In genomic region chr21:44505673-44506278, GRCh38 we compare ENCODE assay signal across 31 cellular contexts. TPM values are rescaled to one million over a fixed set of nuclear protein-coding genes. Genes with fewer than 3 reads are reported as not detected.
DNase-seq lines count a peak whose midpoint lies in the region; ATAC-seq and TF ChIP-seq lines count a peak whose summit lies in the region.
"Had no signal": no experiment of that assay in that cellular context is flagged by ENCODE, and none has a peak within 500 bp of the region (broad histone marks: within the 10 kb centered on the region; RNA-seq: fewer than 3 reads in every experiment).

No MANE protein-coding gene starts in this region.

- H2AFZ ChIP-seq in neuronal stem cell (ENCODE audit: low read length), result peak overlapping the region; percentile 82

- no peak overlapping the region for H3K14ac ChIP-seq in neuronal stem cell (ENCODE audit: low read length)

- WGBS in neuronal stem cell (ENCODE audit: extremely low coverage in 2 of 2, insufficient read length in 2 of 2, insufficient replicate concordance in 1 of 2), 2 donors, result no CpG with 5 or more reads among the region's 16 CpGs

- no peaks in the 10 kb centered on the region for H3K9me3 Mint-ChIP-seq in activated naive CD8-positive, alpha-beta T cell treated with anti-CD3 and anti-CD28 coated beads, Interleukin-2, amount 50 U/mL, for 24 hours
- H3K9me3 Mint-ChIP-seq: activated T-cell treated with anti-CD3 and anti-CD28 coated beads, Interleukin-2, amount 50 U/mL, for 4 hours; T-helper 2 cell treated with Interferon-gamma antibody and Interleukin-4, amounts not matched to agents 5 μg/mL and 100 μg/mL, for 36 hours had no signal

- H3K36me3 Mint-ChIP-seq in activated naive CD8-positive, alpha-beta T cell treated with anti-CD3 and anti-CD28 coated beads, Interleukin-2, amount 50 U/mL, for 24 hours (ENCODE audit: low read depth), result no peaks in the 10 kb centered on the region
- H3K36me3 Mint-ChIP-seq: stimulated activated naive B cell treated with anti-CD40 and anti-IgM and Interleukin-4, amounts not matched to agents 10 μg/mL and 1 μg/mL and 100 μg/mL, for 72 hours had no signal

- H3K4ac ChIP-seq in neuronal stem cell (ENCODE audit: low read length), result no peak overlapping the region

- ATAC-seq in GM21717 (IDR thresholded peaks at IDR 0.05; ENCODE audit: unreplicated experiment), result no peak
- no peak for ATAC-seq in activated naive CD8-positive, alpha-beta T cell treated with anti-CD3 and anti-CD28 coated beads, Interleukin-2, amount 50 U/mL, for 24 hours
- ATAC-seq: activated T-cell treated with anti-CD3 and anti-CD28 coated beads, Interleukin-2, amount 50 U/mL, for 4 hours; HCT116; Panc1; stimulated activated naive B cell treated with anti-CD40 and anti-IgM and Interleukin-4, amounts not matched to agents 10 μg/mL and 1 μg/mL and 100 μg/mL, for 72 hours had no signal

- H3K9me3 ChIP-seq in neuronal stem cell (replicated peaks in 1 of 2; ENCODE audit: control insufficient read depth in 2 of 2, insufficient read depth in 1 of 2, low read depth in 1 of 2, low read length in 2 of 2), result peaks cover 0 to 3% of the 10 kb centered on the region in 2 donors
- H3K9me3 ChIP-seq: BLaER1 treated with 17β-estradiol and CSF1 and Interleukin-3, amounts not matched to agents 10 nM and 100 nM; MG63; sigmoid colon; suprapubic skin had no signal

- H3K23ac ChIP-seq in neuronal stem cell (ENCODE audit: low read depth, low read length, poor library complexity), result no peak overlapping the region

- H3K4me3 Mint-ChIP-seq in activated naive CD8-positive, alpha-beta T cell treated with anti-CD3 and anti-CD28 coated beads, Interleukin-2, amount 50 U/mL, for 24 hours, result no peak overlapping the region
- H3K4me3 Mint-ChIP-seq: activated T-cell treated with anti-CD3 and anti-CD28 coated beads, Interleukin-2, amount 50 U/mL, for 4 hours; stimulated activated naive B cell treated with anti-CD40 and anti-IgM and Interleukin-4, amounts not matched to agents 10 μg/mL and 1 μg/mL and 100 μg/mL, for 72 hours; T-helper 2 cell treated with Interferon-gamma antibody and Interleukin-4, amounts not matched to agents 5 μg/mL and 100 μg/mL, for 36 hours had no signal

- H3K4me2 ChIP-seq in neuronal stem cell (ENCODE audit: insufficient read depth, low read length, poor library complexity, severe bottlenecking), result no peak overlapping the region

- peaks cover 2% of the 10 kb centered on the region for H3K4me1 Mint-ChIP-seq in activated naive CD8-positive, alpha-beta T cell treated with anti-CD3 and anti-CD28 coated beads, Interleukin-2, amount 50 U/mL, for 24 hours

- H3K27me3 ChIP-seq in neuronal stem cell (ENCODE audit: control insufficient read depth in 3 of 3, insufficient read depth in 3 of 3, low read depth in 1 of 3, low read length in 3 of 3), result peaks cover 0 to 3% (median 0%) of the 10 kb centered on the region in 3 experiments
- H3K27me3 ChIP-seq: BLaER1 treated with 17β-estradiol and CSF1 and Interleukin-3, amounts not matched to agents 10 nM and 100 nM; MG63 had no signal

- H4K8ac ChIP-seq in neuronal stem cell (ENCODE audit: low read depth, low read length), result no peak overlapping the region

- no peak for TF ChIP-seq CTCF in epithelial cell of proximal tubule (conservative IDR thresholded peaks at IDR 0.05; ENCODE audit: low read depth, low read length)

- H4K91ac ChIP-seq in neuronal stem cell (ENCODE audit: low read depth, low read length, poor library complexity), result no peak overlapping the region

- no peaks in the 10 kb centered on the region for H3K36me3 ChIP-seq in neuronal stem cell (replicated peaks in 1 of 2; ENCODE audit: control insufficient read depth in 2 of 2, insufficient read depth in 2 of 2, low read length in 2 of 2)
- H3K36me3 ChIP-seq: brain microvascular endothelial cell, MG63, sigmoid colon, suprapubic skin had no signal

- H3K4me3 ChIP-seq in epithelial cell of proximal tubule (ENCODE audit: low read depth, low read length), result no peak overlapping the region
- H3K4me3 ChIP-seq in neuronal stem cell (ENCODE audit: low read length in 2 of 2), result no peak overlapping the region
- H3K4me3 ChIP-seq: BLaER1 treated with 17β-estradiol and CSF1 and Interleukin-3, amounts not matched to agents 10 nM and 100 nM; MG63; sigmoid colon; suprapubic skin had no signal

- DNase-seq in RPMI7951 (ENCODE audit: low read depth) (peak; percentile 42), epithelial cell of proximal tubule (ENCODE audit: low read depth) (peak; percentile 1), neuronal stem cell (ENCODE audit: low spot score) (no peak), ACHN (no peak)
- DNase-seq in activated naive CD8-positive, alpha-beta T cell treated with anti-CD3 and anti-CD28 coated beads, Interleukin-2, amount 50 U/mL, for 24 hours, result no peak
- DNase-seq: activated CD4-positive, alpha-beta T cell treated with anti-CD3 and anti-CD28 coated beads, Interleukin-2, amount 50 U/mL, for 1 hour; activated gamma-delta T cell treated with Interleukin-2 at 50 U/mL for 16 hours; activated T-cell treated with anti-CD3 and anti-CD28 coated beads, Interleukin-2, amount 50 U/mL, for 4 hours; brain microvascular endothelial cell; Calu3; glutamatergic neuron; KG1; mammary epithelial cell; MG63; NCI-H2029; NCI-H526; SHP77 treated with DMSO at 0.1 percent for 48 hours; sigmoid colon; stimulated activated naive B cell treated with anti-CD40 and anti-IgM and Interleukin-4, amounts not matched to agents 10 μg/mL and 1 μg/mL and 100 μg/mL, for 72 hours had no signal

- H2BK5ac ChIP-seq in neuronal stem cell (ENCODE audit: low read length), result peak overlapping the region; percentile 57

- H3K18ac ChIP-seq in neuronal stem cell (ENCODE audit: low read length), result peak overlapping the region; percentile 62

- no peak overlapping the region for H3K27ac ChIP-seq in neuronal stem cell (replicated peaks; ENCODE audit: low read length)
- H3K27ac ChIP-seq: brain microvascular endothelial cell, sigmoid colon, suprapubic skin had no signal

- H3K79me1 ChIP-seq in neuronal stem cell (ENCODE audit: low read depth, low read length), result peaks cover 2% of the 10 kb centered on the region

- no peak overlapping the region for H2BK120ac ChIP-seq in neuronal stem cell (ENCODE audit: low read depth, low read length)

- no peak overlapping the region for H2BK12ac ChIP-seq in neuronal stem cell (ENCODE audit: low read length)

- H3K9ac ChIP-seq in neuronal stem cell (ENCODE audit: low read depth, low read length, poor library complexity), result no peak overlapping the region

- peaks cover 4 to 10% of the 10 kb centered on the region in 2 donors for H3K4me1 ChIP-seq in neuronal stem cell (ENCODE audit: control insufficient read depth in 2 of 2, insufficient read depth in 1 of 2, low read depth in 1 of 2, low read length in 2 of 2)

- H2AK5ac ChIP-seq in neuronal stem cell (ENCODE audit: low read depth, low read length), result no peak overlapping the region

- no peak overlapping the region for H3K27ac Mint-ChIP-seq in activated naive CD8-positive, alpha-beta T cell treated with anti-CD3 and anti-CD28 coated beads, Interleukin-2, amount 50 U/mL, for 24 hours
- H3K27ac Mint-ChIP-seq: stimulated activated naive B cell treated with anti-CD40 and anti-IgM and Interleukin-4, amounts not matched to agents 10 μg/mL and 1 μg/mL and 100 μg/mL, for 72 hours; T-helper 2 cell treated with Interferon-gamma antibody and Interleukin-4, amounts not matched to agents 5 μg/mL and 100 μg/mL, for 36 hours had no signal

- H3K27me3 Mint-ChIP-seq in activated naive CD8-positive, alpha-beta T cell treated with anti-CD3 and anti-CD28 coated beads, Interleukin-2, amount 50 U/mL, for 24 hours, result no peaks in the 10 kb centered on the region

- peak overlapping the region; percentile 85 for H2BK15ac ChIP-seq in neuronal stem cell (ENCODE audit: low read length)

- in situ Hi-C loops in ACHN (cut with HindIII; ENCODE audit: low pct_ligation_motif_present, low pct_unique_long_range_greater_than_20kb, low sequenced_read_pairs), result no loop called here

RNA-seq across cellular contexts. Expression of gene KRTAP10-1, which starts 34.2 kb away (rescaled TPM):
- total RNA-seq in RPMI7951 (2014; rRNA removed; shearing (Covaris generic)), result not detected in 2 replicates
- not detected in 2 replicates for total RNA-seq in epithelial cell of proximal tubule
- not detected for polyA plus RNA-seq in neuronal stem cell (2013, experiment 1 of 2)
- not detected for polyA plus RNA-seq in neuronal stem cell (2013, experiment 2 of 2)
- total RNA-seq: activated T-cell treated with anti-CD3 and anti-CD28 coated beads, Interleukin-2, amount 50 U/mL, for 4 hours; Calu3; cerebellum; Daoy; HT-29; kidney epithelial cell; mammary epithelial cell; posterior vena cava; sigmoid colon; urinary bladder had no signal
- polyA plus RNA-seq: mammary epithelial cell, sigmoid colon, urinary bladder had no signal

RNA-seq across cellular contexts. Expression of gene KRTAP10-2, which starts 45.5 kb away (rescaled TPM):
- not detected in 2 replicates for total RNA-seq in RPMI7951 (2014; rRNA removed; shearing (Covaris generic))
- total RNA-seq in epithelial cell of proximal tubule, result not detected in 2 replicates
- polyA plus RNA-seq in neuronal stem cell (2013, experiment 1 of 2), result not detected
- polyA plus RNA-seq in neuronal stem cell (2013, experiment 2 of 2), result not detected
- total RNA-seq: activated T-cell treated with anti-CD3 and anti-CD28 coated beads, Interleukin-2, amount 50 U/mL, for 4 hours; Calu3; cerebellum; Daoy; HT-29; kidney epithelial cell; mammary epithelial cell; posterior vena cava; sigmoid colon; urinary bladder had no signal
- polyA plus RNA-seq: mammary epithelial cell, sigmoid colon, urinary bladder had no signal

RNA-seq across cellular contexts. Expression of gene LRRC3, which starts 50.5 kb away (rescaled TPM):
- total RNA-seq in RPMI7951 (2014; rRNA removed; shearing (Covaris generic)), result 1.6 and 1.9 TPM in 2 replicates
- total RNA-seq in epithelial cell of proximal tubule, result 1.0 and 3.0 TPM in 2 replicates
- 4.0 TPM for polyA plus RNA-seq in neuronal stem cell (2013, experiment 1 of 2)
- polyA plus RNA-seq in neuronal stem cell (2013, experiment 2 of 2), result 3.9 TPM

RNA-seq across cellular contexts. Expression of gene KRTAP10-3, which starts 52.8 kb away (rescaled TPM):
- not detected in 2 replicates for total RNA-seq in RPMI7951 (2014; rRNA removed; shearing (Covaris generic))
- not detected in 2 replicates for total RNA-seq in epithelial cell of proximal tubule
- not detected for polyA plus RNA-seq in neuronal stem cell (2013, experiment 1 of 2)
- polyA plus RNA-seq in neuronal stem cell (2013, experiment 2 of 2), result not detected
- total RNA-seq: activated T-cell treated with anti-CD3 and anti-CD28 coated beads, Interleukin-2, amount 50 U/mL, for 4 hours; Calu3; cerebellum; Daoy; HT-29; kidney epithelial cell; mammary epithelial cell; posterior vena cava; urinary bladder had no signal
- polyA plus RNA-seq: mammary epithelial cell, sigmoid colon, urinary bladder had no signal

Comparison
In these comparisons a context has a peak if more than half of its experiments do, and no peak if none do; other contexts are left out.
1. DNase-seq: peak in RPMI7951 (single experiment) and epithelial cell of proximal tubule (single experiment); none in neuronal stem cell (single experiment), activated naive CD8-positive, alpha-beta T cell treated with anti-CD3 and anti-CD28 coated beads, Interleukin-2, amount 50 U/mL, for 24 hours (single experiment) and ACHN (single experiment).